ENCODE assay signal across 8 cellular contexts in genomic region chr12:122106891-122107660, GRCh38. TPM values are rescaled to one million over a fixed set of nuclear protein-coding genes. Genes with fewer than 3 reads are reported as not detected.
DNase-seq lines count a peak whose midpoint lies in the region; ATAC-seq lines count a peak whose summit lies in the region.

No MANE protein-coding gene starts in this region.

- no peak overlapping the region for H2BK12ac ChIP-seq in trophoblast cell (ENCODE audit: low read length)

- no peak overlapping the region for H3K4ac ChIP-seq in trophoblast cell (ENCODE audit: low read depth, low read length)

- H3K9ac ChIP-seq in NT2/D1 (ENCODE audit: insufficient read length, low read depth): peak overlapping the region; percentile 59
- no peak overlapping the region for H3K9ac ChIP-seq in trophoblast cell (ENCODE audit: low read length)

- H3K23ac ChIP-seq in trophoblast cell (ENCODE audit: low read length): no peak overlapping the region

- H3K4me1 ChIP-seq in NT2/D1 (ENCODE audit: insufficient read depth, insufficient read length) (peaks cover 8% of the 10 kb centered on the region), trophoblast cell (ENCODE audit: control insufficient read depth in 1 of 2, insufficient read depth in 2 of 2, low read length in 2 of 2) (no peaks in the 10 kb centered on the region)

- H3K4me3 ChIP-seq in NT2/D1 (ENCODE audit: insufficient read length, low read depth) (no peak overlapping the region), trophoblast cell (ENCODE audit: low read depth, low read length) (peak overlapping the region; percentile 10)

- H2BK5ac ChIP-seq in trophoblast cell (ENCODE audit: low read depth, low read length, poor library complexity): no peak overlapping the region

- no peak overlapping the region for H3K27ac ChIP-seq in trophoblast cell (ENCODE audit: low read depth, low read length)

- intact Hi-C loops in activated CD4-positive, alpha-beta T cell treated with anti-CD3 and anti-CD28 coated beads, Interleukin-2, amount 10 ng/mL, durations not matched to agents 24 days and 14 days (cut with micrococcal nuclease): no loop called here

- H3K4me2 ChIP-seq in trophoblast cell (ENCODE audit: low read length): no peak overlapping the region

- H3K4me3 Mint-ChIP-seq in effector memory CD8-positive, alpha-beta T cell: peak overlapping the region in 1 of 2 donors; percentile 35
- no peak overlapping the region for H3K4me3 Mint-ChIP-seq in activated CD4-positive, alpha-beta T cell treated with anti-CD3 and anti-CD28 coated beads, Interleukin-2, amount 10 ng/mL, durations not matched to agents 24 days and 14 days

- no peak overlapping the region for H4K12ac ChIP-seq in trophoblast cell (ENCODE audit: low read depth, low read length)

- H3K36me3 Mint-ChIP-seq in effector memory CD8-positive, alpha-beta T cell (ENCODE audit: insufficient read depth): peaks cover 6% of the 10 kb centered on the region
- H3K36me3 Mint-ChIP-seq in activated CD4-positive, alpha-beta T cell treated with anti-CD3 and anti-CD28 coated beads, Interleukin-2, amount 10 ng/mL, durations not matched to agents 24 days and 14 days (ENCODE audit: low read depth): peaks cover 15% of the 10 kb centered on the region

- no CpG with 5 or more reads among the region's 13 CpGs for WGBS in trophoblast cell (ENCODE audit: extremely low coverage, insufficient coverage, insufficient read length)

- H2AFZ ChIP-seq in trophoblast cell (ENCODE audit: insufficient read depth, low read length, poor library complexity): no peak overlapping the region

- no peak overlapping the region for H4K91ac ChIP-seq in trophoblast cell (ENCODE audit: low read depth, low read length)

- H3K27me3 Mint-ChIP-seq in effector memory CD8-positive, alpha-beta T cell: no peaks in the 10 kb centered on the region
- no peaks in the 10 kb centered on the region for H3K27me3 Mint-ChIP-seq in activated CD4-positive, alpha-beta T cell treated with anti-CD3 and anti-CD28 coated beads, Interleukin-2, amount 10 ng/mL, durations not matched to agents 24 days and 14 days

- no peak overlapping the region for H4K8ac ChIP-seq in trophoblast cell (ENCODE audit: low read depth, low read length)

- H3K36me3 ChIP-seq in NT2/D1 (ENCODE audit: insufficient read depth, insufficient read length, low read length): no peaks in the 10 kb centered on the region
- no peaks in the 10 kb centered on the region for H3K36me3 ChIP-seq in trophoblast cell (ENCODE audit: control insufficient read depth in 1 of 2, insufficient read depth in 2 of 2, low read length in 2 of 2)

- peak overlapping the region; percentile 28 to 89 for H3K27ac Mint-ChIP-seq in effector memory CD8-positive, alpha-beta T cell
- no peak overlapping the region for H3K27ac Mint-ChIP-seq in activated CD4-positive, alpha-beta T cell treated with anti-CD3 and anti-CD28 coated beads, Interleukin-2, amount 10 ng/mL, durations not matched to agents 24 days and 14 days

- no peak overlapping the region for H2BK120ac ChIP-seq in trophoblast cell (ENCODE audit: insufficient read depth, low read length, poor library complexity)

- no peaks in the 10 kb centered on the region for H3K79me1 ChIP-seq in trophoblast cell (ENCODE audit: low read length)

- ATAC-seq in effector memory CD8-positive, alpha-beta T cell (replicated peaks): no peak
- ATAC-seq in HG03045 (IDR thresholded peaks at IDR 0.05; ENCODE audit: unreplicated experiment): no peak

- DNase-seq in ELR (ENCODE audit: low read depth) (peak; percentile 88), NT2/D1 (ENCODE audit: low read depth, low spot score) (no peak), trophoblast cell (no peak), NCI-H748 treated with DMSO at 0.1 percent for 48 hours (lab: John Stamatoyannopoulos, UW) (no peak), NCI-H1694 treated with DMSO at 0.1 percent for 48 hours (lab: John Stamatoyannopoulos, UW) (no peak)
- DNase-seq in effector memory CD8-positive, alpha-beta T cell: no peak
- DNase-seq in activated CD4-positive, alpha-beta T cell treated with anti-CD3 and anti-CD28 coated beads, Interleukin-2, amount 10 ng/mL, durations not matched to agents 24 days and 14 days: no peak

- H3K4me1 Mint-ChIP-seq in effector memory CD8-positive, alpha-beta T cell (ENCODE audit: low read depth in 2 of 2): peaks cover 33 to 61% of the 10 kb centered on the region in 2 donors
- H3K4me1 Mint-ChIP-seq in activated CD4-positive, alpha-beta T cell treated with anti-CD3 and anti-CD28 coated beads, Interleukin-2, amount 10 ng/mL, durations not matched to agents 24 days and 14 days: peaks cover 45% of the 10 kb centered on the region

- no peak overlapping the region for H3K14ac ChIP-seq in trophoblast cell (ENCODE audit: low read length)

- no peaks in the 10 kb centered on the region for H3K9me3 ChIP-seq in NT2/D1 (ENCODE audit: insufficient read depth, low read length)
- H3K9me3 ChIP-seq in trophoblast cell (ENCODE audit: insufficient read depth, low read depth, low read length): no peaks in the 10 kb centered on the region

- no peaks in the 10 kb centered on the region for H3K9me3 Mint-ChIP-seq in effector memory CD8-positive, alpha-beta T cell
- no peaks in the 10 kb centered on the region for H3K9me3 Mint-ChIP-seq in activated CD4-positive, alpha-beta T cell treated with anti-CD3 and anti-CD28 coated beads, Interleukin-2, amount 10 ng/mL, durations not matched to agents 24 days and 14 days

- H2AK5ac ChIP-seq in trophoblast cell (ENCODE audit: low read length): no peak overlapping the region

- H3K79me2 ChIP-seq in trophoblast cell (ENCODE audit: control insufficient read depth, insufficient read depth, low read length, poor library complexity): no peaks in the 10 kb centered on the region

- H3K27me3 ChIP-seq in NT2/D1 (ENCODE audit: insufficient read depth, insufficient read length) (no peaks in the 10 kb centered on the region), trophoblast cell (ENCODE audit: insufficient read depth, low read length) (no peaks in the 10 kb centered on the region)

- no peak overlapping the region for H3K18ac ChIP-seq in trophoblast cell (ENCODE audit: low read length)

RNA-seq across cellular contexts. Expression of gene MLXIP, which starts 28.5 kb away (rescaled TPM):
- polyA plus RNA-seq in trophoblast cell (2013): 28.9 and 29.4 TPM in 2 replicates
- 47.6 and 48.0 TPM in 2 replicates for total RNA-seq in activated CD4-positive, alpha-beta T cell treated with anti-CD3 and anti-CD28 coated beads, Interleukin-2, amount 10 ng/mL, durations not matched to agents 24 days and 14 days
